ENCODE assay signal across 8 cellular contexts in genomic region chr12:4270016-4270669, GRCh38. TPM values are rescaled to one million over a fixed set of nuclear protein-coding genes. Genes with fewer than 3 reads are reported as not detected.
A peak's percentile ranks its signal among the peaks of the same experiment; 100 is the strongest.
DNase-seq lines count a peak whose midpoint lies in the region; ATAC-seq and TF ChIP-seq lines count a peak whose summit lies in the region.

No MANE protein-coding gene starts in this region.

- H3K4me1 Mint-ChIP-seq in mesothelial cell of epicardium = peaks cover 25% of the 10 kb centered on the region

- H3K27me3 Mint-ChIP-seq in mesothelial cell of epicardium (ENCODE audit: low read depth) = peaks cover 38% of the 10 kb centered on the region

- ATAC-seq in RWPE2 (ENCODE audit: low read depth) (no peak), thoracic aorta (ENCODE audit: insufficient number of reproducible peaks, low FRiP score, low read depth) (no peak), HG02642 (IDR thresholded peaks at IDR 0.05; ENCODE audit: poor library complexity, unreplicated experiment) (no peak)

- H3K36me3 ChIP-seq in RWPE2 (ENCODE audit: low read depth) = peaks cover 12% of the 10 kb centered on the region
- no peaks in the 10 kb centered on the region for H3K36me3 ChIP-seq in adipocyte (ENCODE audit: control insufficient read depth, insufficient read depth, low read length, severe bottlenecking)
- H3K36me3 ChIP-seq in thoracic aorta = no peaks in the 10 kb centered on the region

- TF ChIP-seq CTCF in RWPE2 (IDR thresholded peaks at IDR 0.05; ENCODE audit: poor library complexity, severe bottlenecking) (no peak), mesothelial cell of epicardium (IDR thresholded peaks at IDR 0.05; ENCODE audit: unreplicated experiment) (no peak), thoracic aorta (IDR thresholded peaks at IDR 0.05) (no peak)

- H3K4me3 Mint-ChIP-seq in mesothelial cell of epicardium = peak overlapping the region; percentile 77

- H3K9ac ChIP-seq in adipocyte (ENCODE audit: low read length) = peak overlapping the region; percentile 63

- H3K4me3 ChIP-seq in RWPE2 (ENCODE audit: severe bottlenecking) (peak overlapping the region; percentile 38), adipocyte (ENCODE audit: low read length) (peak overlapping the region; percentile 82), thoracic aorta (peak overlapping the region; percentile 81)

- H3K27ac ChIP-seq in RWPE2 (ENCODE audit: poor library complexity, severe bottlenecking) = peak overlapping the region; percentile 89
- H3K27ac ChIP-seq in thoracic aorta = peak overlapping the region in 1 of 2 donors; percentile 5

- no peaks in the 10 kb centered on the region for H3K36me3 Mint-ChIP-seq in mesothelial cell of epicardium

- H3K27ac Mint-ChIP-seq in mesothelial cell of epicardium = peak overlapping the region; percentile 94

- H3K4me1 ChIP-seq in RWPE2 (ENCODE audit: insufficient read depth, poor library complexity, severe bottlenecking) (peaks cover 42% of the 10 kb centered on the region), adipocyte (ENCODE audit: control insufficient read depth, insufficient read depth, low read length) (peaks cover 30% of the 10 kb centered on the region), thoracic aorta (ENCODE audit: control insufficient read depth in 1 of 2, low read depth in 2 of 2) (peaks cover 5 to 39% of the 10 kb centered on the region in 2 donors)

- DNase-seq in RWPE2 (ENCODE audit: low spot score) (no peak), adipocyte (ENCODE audit: low read depth) (no peak), mesothelial cell of epicardium (ENCODE audit: low spot score in 2 of 2, unreplicated experiment in 2 of 2) (peak in 1 of 2 experiments; percentile 49), thoracic aorta (ENCODE audit: low spot score) (no peak), pons (ENCODE audit: low spot score) (no peak), HPDE6-E6E7 (ENCODE audit: extremely low spot score) (no peak)
- DNase-seq in effector CD8-positive, alpha-beta T cell (lab: John Stamatoyannopoulos, UW) = no peak

- H3K9me3 Mint-ChIP-seq in mesothelial cell of epicardium = no peaks in the 10 kb centered on the region

- H3K9me3 ChIP-seq in RWPE2 (ENCODE audit: severe bottlenecking) (no peaks in the 10 kb centered on the region), adipocyte (ENCODE audit: control insufficient read depth, low read length) (no peaks in the 10 kb centered on the region), thoracic aorta (no peaks in the 10 kb centered on the region)

- H3K27me3 ChIP-seq in RWPE2 (ENCODE audit: insufficient read depth, poor library complexity, severe bottlenecking) (no peaks in the 10 kb centered on the region), adipocyte (replicated peaks; ENCODE audit: control insufficient read depth, insufficient read depth, low read length) (peaks cover 30% of the 10 kb centered on the region), thoracic aorta (replicated peaks; ENCODE audit: insufficient read depth) (no peaks in the 10 kb centered on the region)

RNA-seq across cellular contexts. Expression of gene CCND2, which starts 3.4 kb away (rescaled TPM):
- total RNA-seq in mesothelial cell of epicardium (393 to 412 TPM (median 404 TPM) in 3 replicates), thoracic aorta (100 to 1,000 TPM; 108 to 153 TPM)

RNA-seq across cellular contexts. Expression of gene TIGAR, which starts 50.9 kb away (rescaled TPM):
- 16.7 to 22.1 TPM (median 21.0 TPM) in 3 replicates for total RNA-seq in mesothelial cell of epicardium
- 1 to 10 TPM; 4.1 to 9.5 TPM for total RNA-seq in thoracic aorta
